6 cellular contexts compared by ENCODE assay signal in the genomic region with DNA sequence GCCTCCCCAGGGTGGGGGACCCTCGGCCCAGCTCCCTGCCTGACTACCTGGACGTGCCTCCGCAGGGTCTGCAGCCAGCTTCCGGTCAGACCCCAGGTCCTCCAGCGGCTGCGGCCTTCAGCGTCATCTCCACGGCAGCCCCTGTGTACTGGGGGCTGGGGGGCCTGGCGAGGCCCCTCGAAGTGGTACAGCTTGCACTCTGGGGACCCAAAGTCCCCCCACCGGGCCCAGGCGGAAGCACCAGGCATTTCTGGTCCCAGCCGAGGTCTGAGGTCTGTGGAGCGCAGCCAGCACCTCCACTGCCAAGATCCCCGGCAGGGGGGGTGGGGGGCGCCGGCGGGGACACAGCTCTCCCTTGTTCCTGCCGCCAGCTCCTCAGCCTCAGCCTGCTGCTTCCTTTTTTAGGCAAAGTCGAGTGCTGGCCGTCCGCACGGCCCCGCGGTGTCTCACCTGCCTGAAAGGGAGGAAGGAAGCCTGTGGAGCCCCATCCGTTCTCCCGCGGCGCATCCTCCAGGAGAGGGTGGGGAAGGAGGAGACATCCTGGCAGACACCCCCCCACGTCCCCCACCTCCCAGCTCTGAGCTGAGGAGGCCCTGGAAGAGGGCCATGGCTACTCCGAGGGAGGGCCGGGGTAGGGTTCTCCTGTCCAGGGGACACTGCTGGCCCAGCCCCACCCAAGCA. TPM values are rescaled to one million over a fixed set of nuclear protein-coding genes. Genes with fewer than 3 reads are reported as not detected.
A peak's percentile ranks its signal among the peaks of the same experiment; 100 is the strongest.
DNase-seq lines count a peak whose midpoint lies in the region; ATAC-seq and TF ChIP-seq lines count a peak whose summit lies in the region.

No MANE protein-coding gene starts in this region.

- peaks cover 23% of the 10 kb centered on the region for H3K27me3 ChIP-seq in NT2/D1 (ENCODE audit: insufficient read depth, insufficient read length)

- H3K36me3 Mint-ChIP-seq in stimulated activated effector memory CD8-positive, alpha-beta T cell treated with anti-CD3 and anti-CD28 coated beads, Interleukin-12 subunit alpha, Interleukin-12 subunit beta, amount 100 ng/mL, for 72 hours: no peaks in the 10 kb centered on the region

- BruUV-seq in OCI-LY7 (replicated peaks; lab: Mats Ljungman, UMichigan): no TSS peak

- H3K9me3 Mint-ChIP-seq in stimulated activated effector memory CD8-positive, alpha-beta T cell treated with anti-CD3 and anti-CD28 coated beads, Interleukin-12 subunit alpha, Interleukin-12 subunit beta, amount 100 ng/mL, for 72 hours: no peaks in the 10 kb centered on the region

- peak overlapping the region; percentile 55 for H3K4me3 Mint-ChIP-seq in stimulated activated effector memory CD8-positive, alpha-beta T cell treated with anti-CD3 and anti-CD28 coated beads, Interleukin-12 subunit alpha, Interleukin-12 subunit beta, amount 100 ng/mL, for 72 hours

- H3K4me3 ChIP-seq in NT2/D1 (ENCODE audit: insufficient read length, low read depth) (peak overlapping the region; percentile 57), OCI-LY7 (ENCODE audit: low read depth, low read length, poor library complexity, severe bottlenecking) (no peak overlapping the region)

- no peaks in the 10 kb centered on the region for H3K9me2 ChIP-seq in OCI-LY7 (ENCODE audit: insufficient read depth, low read length)

- peaks cover 6% of the 10 kb centered on the region for H3K4me1 Mint-ChIP-seq in stimulated activated effector memory CD8-positive, alpha-beta T cell treated with anti-CD3 and anti-CD28 coated beads, Interleukin-12 subunit alpha, Interleukin-12 subunit beta, amount 100 ng/mL, for 72 hours

- no peak overlapping the region for H3K27ac Mint-ChIP-seq in stimulated activated effector memory CD8-positive, alpha-beta T cell treated with anti-CD3 and anti-CD28 coated beads, Interleukin-12 subunit alpha, Interleukin-12 subunit beta, amount 100 ng/mL, for 72 hours

- no peak for DNase-seq in NT2/D1 (ENCODE audit: low read depth, low spot score)
- DNase-seq in Right ventricle myocardium inferior (ENCODE audit: missing footprints): peak; percentile 80
- DNase-seq in stimulated activated effector memory CD8-positive, alpha-beta T cell treated with anti-CD3 and anti-CD28 coated beads, Interleukin-12 subunit alpha, Interleukin-12 subunit beta, amount 100 ng/mL, for 72 hours (ENCODE audit: low spot score in 2 of 2): no peak
- DNase-seq in MV-4-11 (lab: John Stamatoyannopoulos, UW): no peak
- DNase-seq in OCI-LY7 (ENCODE audit: low spot score): no peak

- ATAC-seq in Right ventricle myocardium inferior: peak; percentile 9
- ATAC-seq in stimulated activated effector memory CD8-positive, alpha-beta T cell treated with anti-CD3 and anti-CD28 coated beads, Interleukin-12 subunit alpha, Interleukin-12 subunit beta, amount 100 ng/mL, for 72 hours: no peak
- ATAC-seq in GM21367 (IDR thresholded peaks at IDR 0.05; ENCODE audit: unreplicated experiment): no peak

- H3K27ac ChIP-seq in OCI-LY7 (ENCODE audit: low read depth, low read length, poor library complexity, severe bottlenecking): no peak overlapping the region

- H3K36me3 ChIP-seq in NT2/D1 (ENCODE audit: insufficient read depth, insufficient read length, low read length) (no peaks in the 10 kb centered on the region), OCI-LY7 (ENCODE audit: insufficient read depth, low read length) (no peaks in the 10 kb centered on the region)

- no peaks in the 10 kb centered on the region for H3K79me2 ChIP-seq in OCI-LY7 (ENCODE audit: insufficient read depth, low read depth, low read length)

- CTCF ChIA-PET in OCI-LY7 (lab: Charles Lee; ENCODE audit: unreplicated experiment): no interaction called here

- H3K4me1 ChIP-seq in NT2/D1 (ENCODE audit: insufficient read depth, insufficient read length) (peaks cover 38% of the 10 kb centered on the region), OCI-LY7 (ENCODE audit: insufficient read depth, low read length, poor library complexity, severe bottlenecking) (no peaks in the 10 kb centered on the region)

- H4K20me1 ChIP-seq in OCI-LY7 (ENCODE audit: insufficient read depth, low read length): no peaks in the 10 kb centered on the region

- POLR2A ChIA-PET in OCI-LY7 (lab: Charles Lee): no interaction called here

- no peaks in the 10 kb centered on the region for H3K9me3 ChIP-seq in NT2/D1 (ENCODE audit: insufficient read depth, low read length)
- H3K9me3 ChIP-seq in OCI-LY7 (ENCODE audit: low read length): no peaks in the 10 kb centered on the region

- TF ChIP-seq CTCF in OCI-LY7 (conservative IDR thresholded peaks at IDR 0.05; ENCODE audit: low read length): no peak

- H3K9ac ChIP-seq in NT2/D1 (ENCODE audit: insufficient read length, low read depth): peak overlapping the region; percentile 82

- intact Hi-C loops in Right ventricle myocardium inferior (cut with DNase I): no loop called here
- intact Hi-C loops in OCI-LY7 (cut with micrococcal nuclease; ENCODE audit: unreplicated experiment): no loop called here

- no peak overlapping the region for H2AFZ ChIP-seq in OCI-LY7 (ENCODE audit: low read length)

- no peak overlapping the region for H3K4me2 ChIP-seq in OCI-LY7 (ENCODE audit: low read length)

RNA-seq across cellular contexts. Expression of a gene that starts 1.2 kb away (rescaled TPM):
- total RNA-seq in Right ventricle myocardium inferior (20.5 TPM), OCI-LY7 (2022) (not detected in 2 replicates)
- not detected in 2 replicates for total RNA-seq in OCI-LY7 (2014; rRNA removed; shearing (Covaris generic))

RNA-seq across cellular contexts. Expression of a gene that starts 13.2 kb away (rescaled TPM):
- total RNA-seq in Right ventricle myocardium inferior (3.0 TPM), OCI-LY7 (2022) (not detected in 2 replicates)
- total RNA-seq in OCI-LY7 (2014; rRNA removed; shearing (Covaris generic)): not detected in 2 replicates

RNA-seq across cellular contexts. Expression of a gene that starts 15.2 kb away (rescaled TPM):
- 1.8 TPM for total RNA-seq in Right ventricle myocardium inferior
- 1.6 TPM in 1 of 2 replicates, not detected in the other for total RNA-seq in OCI-LY7 (2014; rRNA removed; shearing (Covaris generic))
- 2.1 and 3.0 TPM in 2 replicates for total RNA-seq in OCI-LY7 (2022)

RNA-seq across cellular contexts. Expression of a gene that starts 27.2 kb away (rescaled TPM):
- total RNA-seq in Right ventricle myocardium inferior: 140 TPM
- 165 and 196 TPM in 2 replicates for total RNA-seq in OCI-LY7 (2014; rRNA removed; shearing (Covaris generic))
- 116 and 143 TPM in 2 replicates for total RNA-seq in OCI-LY7 (2022)

RNA-seq across cellular contexts. Expression of a gene that starts 35.1 kb away (rescaled TPM):
- total RNA-seq in Right ventricle myocardium inferior (49.4 TPM), OCI-LY7 (2022) (213 and 238 TPM in 2 replicates)
- total RNA-seq in OCI-LY7 (2014; rRNA removed; shearing (Covaris generic)): 297 and 307 TPM in 2 replicates

Comparison
In these comparisons a context has a peak if more than half of its experiments do, and no peak if none do; other contexts are left out.
1. RNA of a gene that starts 1.2 kb away (total RNA-seq): 20.5 TPM in Right ventricle myocardium inferior (single experiment); not detected in OCI-LY7; every median in the first group is over 10 times any median in the second.